8 cellular contexts compared by ENCODE assay signal in genomic region chr2:127106457-127106997, GRCh38. TPM values are rescaled to one million over a fixed set of nuclear protein-coding genes. Genes with fewer than 3 reads are reported as not detected.
DNase-seq lines count a peak whose midpoint lies in the region; ATAC-seq and TF ChIP-seq lines count a peak whose summit lies in the region.

No MANE protein-coding gene starts in this region.

- H3K27me3 Mint-ChIP-seq in CD4-positive, alpha-beta memory T cell, result peaks cover 5 to 12% of the 10 kb centered on the region in 2 donors
- peaks cover 7% of the 10 kb centered on the region for H3K27me3 Mint-ChIP-seq in activated naive CD8-positive, alpha-beta T cell

- no peak for TF ChIP-seq POLR2A in sigmoid colon (IDR thresholded peaks at IDR 0.05)

- 0% methylated on average over 45 of the region's 45 CpGs for WGBS in sigmoid colon, 2 donors

- POLR2A ChIA-PET in CD4-positive, alpha-beta memory T cell (lab: Charles Lee; ENCODE audit: partially characterized antibody), result interaction anchor here (1.1 to 2.7 kb wide), 3 partner anchors 10 to 26 kb away, joined by 5 to 23 read pairs (median 12); no protein-coding TSS in a partner anchor

- intact Hi-C loops in CD4-positive, alpha-beta memory T cell (cut with micrococcal nuclease), result loop anchor here (1.0 kb wide), 1 partner anchor 38 kb away; no protein-coding TSS in a partner anchor
- intact Hi-C loops in sigmoid colon (cut with DNase I), result loop anchor here (2.0 to 5.0 kb wide), 4 partner anchors 39 to 188 kb away; partner anchors contain the start of gene ERCC3

- DNase-seq in CD4-positive, alpha-beta memory T cell, result peak in 2 of 5 donors; percentile 10 to 15
- DNase-seq in GM20000 (ENCODE audit: low spot score) (peak; percentile 67), hepatic stellate cell (ENCODE audit: low spot score) (peak; percentile 29), sigmoid colon (peak; percentile 80), MV-4-11 (lab: John Stamatoyannopoulos, UW) (no peak)
- no peak for DNase-seq in activated effector memory CD4-positive, alpha-beta T cell treated with Interleukin-2 at 50 U/mL for 16 hours

- peaks cover 0 to 2% of the 10 kb centered on the region in 2 donors for H3K36me3 Mint-ChIP-seq in CD4-positive, alpha-beta memory T cell
- H3K36me3 Mint-ChIP-seq in activated naive CD8-positive, alpha-beta T cell, result no peaks in the 10 kb centered on the region

- TF ChIP-seq CTCF in GM20000 (IDR thresholded peaks at IDR 0.05; ENCODE audit: extremely low read depth, missing control alignments) (no peak), sigmoid colon (IDR thresholded peaks at IDR 0.05) (no peak)

- peak overlapping the region; percentile 11 to 51 for H3K4me3 ChIP-seq in CD4-positive, alpha-beta memory T cell (ENCODE audit: low read length in 2 of 2)
- H3K4me3 ChIP-seq in sigmoid colon, result peak overlapping the region; percentile 73 to 92 (median 82)

- H3K27ac Mint-ChIP-seq in CD4-positive, alpha-beta memory T cell, result no peak overlapping the region
- no peak overlapping the region for H3K27ac Mint-ChIP-seq in activated naive CD8-positive, alpha-beta T cell

- TF ChIP-seq EP300 in sigmoid colon (IDR thresholded peaks at IDR 0.05), result no peak

- H3K4me1 ChIP-seq in CD4-positive, alpha-beta memory T cell (ENCODE audit: insufficient read depth, low read length), result peaks cover 21% of the 10 kb centered on the region
- H3K4me1 ChIP-seq in sigmoid colon, result peaks cover 0 to 38% (median 25%) of the 10 kb centered on the region in 4 donors

- peak; percentile 2 for ATAC-seq in HG03558 (IDR thresholded peaks at IDR 0.05; ENCODE audit: extremely low read depth, unreplicated experiment)

- H3K27me3 ChIP-seq in CD4-positive, alpha-beta memory T cell (ENCODE audit: insufficient read depth, low read length), result peaks cover 5% of the 10 kb centered on the region
- no peaks in the 10 kb centered on the region for H3K27me3 ChIP-seq in sigmoid colon

- CTCF ChIA-PET in CD4-positive, alpha-beta memory T cell (lab: Charles Lee; ENCODE audit: partially characterized antibody), result interaction anchor here (0.7 to 2.8 kb wide), 3 partner anchors 27 to 38 kb away, joined by 3 to 15 read pairs (median 3); no protein-coding TSS in a partner anchor

- peaks cover 0 to 12% (median 4%) of the 10 kb centered on the region in 4 donors for H3K4me1 Mint-ChIP-seq in CD4-positive, alpha-beta memory T cell
- peaks cover 5% of the 10 kb centered on the region for H3K4me1 Mint-ChIP-seq in activated naive CD8-positive, alpha-beta T cell (ENCODE audit: low read depth)

- no peaks in the 10 kb centered on the region for H3K9me3 ChIP-seq in CD4-positive, alpha-beta memory T cell (ENCODE audit: control insufficient read depth in 1 of 2, low read length in 2 of 2)
- no peaks in the 10 kb centered on the region for H3K9me3 ChIP-seq in sigmoid colon

- peak overlapping the region; percentile 63 to 84 (median 78) for H3K4me3 Mint-ChIP-seq in CD4-positive, alpha-beta memory T cell
- H3K4me3 Mint-ChIP-seq in activated naive CD8-positive, alpha-beta T cell, result peak overlapping the region; percentile 76

- peak overlapping the region; percentile 4 for H3K27ac ChIP-seq in CD4-positive, alpha-beta memory T cell (ENCODE audit: low read depth, low read length)
- H3K27ac ChIP-seq in sigmoid colon, result peak overlapping the region; percentile 87 to 91 (median 89)

- no peaks in the 10 kb centered on the region for H3K9me3 Mint-ChIP-seq in CD4-positive, alpha-beta memory T cell
- H3K9me3 Mint-ChIP-seq in activated naive CD8-positive, alpha-beta T cell (ENCODE audit: low read depth), result no peaks in the 10 kb centered on the region

- H3K36me3 ChIP-seq in CD4-positive, alpha-beta memory T cell (ENCODE audit: insufficient read depth, low read length), result no peaks in the 10 kb centered on the region
- H3K36me3 ChIP-seq in sigmoid colon, result no peaks in the 10 kb centered on the region

RNA-seq across cellular contexts. Expression of gene BIN1, which starts 0.4 kb away (rescaled TPM):
- 100 to 1,000 TPM in 1 of 2 experiments, 10 to 100 TPM in 1; 99.4 to 103 TPM for total RNA-seq in CD4-positive, alpha-beta memory T cell
- polyA plus RNA-seq in CD4-positive, alpha-beta memory T cell, result 100 to 1,000 TPM; 141 to 163 TPM
- total RNA-seq in sigmoid colon, result 10 to 100 TPM; 36.1 to 57.9 (median 43.2) TPM
- polyA plus RNA-seq in sigmoid colon, result 10 to 100 TPM; 20.3 to 52.9 (median 34.8) TPM

Comparison
In these comparisons a context has a peak if more than half of its experiments do, and no peak if none do; other contexts are left out.
1. DNase-seq: peak in GM20000 (single experiment), hepatic stellate cell (single experiment) and sigmoid colon (single experiment); none in activated effector memory CD4-positive, alpha-beta T cell treated with Interleukin-2 at 50 U/mL for 16 hours (single experiment) and MV-4-11 (single experiment).